ENCODE assay signal across 2 cellular contexts in the genomic region with DNA sequence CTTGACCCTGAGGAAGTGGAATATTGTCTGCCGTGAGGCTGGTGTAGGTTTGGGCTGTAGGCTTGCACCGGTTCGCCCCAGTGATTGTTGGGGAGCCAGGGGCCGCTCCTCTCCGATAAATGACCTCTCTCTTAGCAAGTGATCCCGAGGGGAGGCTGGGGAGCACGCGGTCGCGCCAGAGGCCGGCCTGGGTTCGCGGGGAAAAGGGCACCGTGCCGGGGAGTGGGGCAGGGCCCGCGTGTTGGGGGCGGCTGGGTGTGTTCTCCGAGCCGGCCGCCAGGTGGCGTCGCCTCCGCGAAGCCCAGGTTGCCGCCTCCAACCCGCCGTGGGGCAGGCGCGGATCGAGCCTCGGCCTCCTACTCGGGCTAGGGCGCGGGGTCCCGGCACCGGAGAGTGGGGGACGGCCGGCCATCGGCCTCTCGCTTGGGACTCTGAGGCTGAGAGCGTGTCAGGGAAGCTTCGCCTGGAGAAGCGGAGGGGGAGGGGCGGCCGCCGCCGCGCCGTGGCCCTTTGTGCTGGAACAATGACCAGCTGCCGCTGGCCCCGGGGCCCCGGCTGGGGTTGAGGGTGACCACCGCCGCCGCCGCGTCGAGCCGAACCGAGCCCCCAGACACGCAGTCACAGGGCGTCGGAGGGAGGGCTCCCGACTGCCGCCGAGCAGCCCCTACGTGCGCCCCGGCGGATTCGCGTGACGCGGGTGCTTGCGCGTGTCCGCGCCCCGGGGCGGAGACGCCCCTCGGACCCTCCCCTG.
A peak's percentile ranks its signal among the peaks of the same experiment; 100 is the strongest.
TF ChIP-seq lines count a peak whose summit lies in the region.

No MANE protein-coding gene starts in this region.

TF ChIP-seq in GM23338, 12 proteins besides CTCF, POLR2A, EP300 and RAD21:
- TF ChIP-seq CREB1 (CRISPR knock-in tag; IDR thresholded peaks at IDR 0.05; ENCODE audit: low read depth) (0 out of 2 replicates have a peak, but pooled peaks have one; percentile 4), ZNF114 (CRISPR knock-in tag; IDR thresholded peaks at IDR 0.05) (no peak), ZNF331 (CRISPR knock-in tag; IDR thresholded peaks at IDR 0.05; ENCODE audit: low read depth) (no peak), JUNB (IDR thresholded peaks at IDR 0.05; ENCODE audit: unreplicated experiment) (no peak), POLR2AphosphoS5 (IDR thresholded peaks at IDR 0.05; ENCODE audit: low read depth) (peak; percentile 39), EZH2 (IDR thresholded peaks at IDR 0.05; ENCODE audit: low read depth, unreplicated experiment) (peak; percentile 28)
- TF ChIP-seq, protein P1, sequence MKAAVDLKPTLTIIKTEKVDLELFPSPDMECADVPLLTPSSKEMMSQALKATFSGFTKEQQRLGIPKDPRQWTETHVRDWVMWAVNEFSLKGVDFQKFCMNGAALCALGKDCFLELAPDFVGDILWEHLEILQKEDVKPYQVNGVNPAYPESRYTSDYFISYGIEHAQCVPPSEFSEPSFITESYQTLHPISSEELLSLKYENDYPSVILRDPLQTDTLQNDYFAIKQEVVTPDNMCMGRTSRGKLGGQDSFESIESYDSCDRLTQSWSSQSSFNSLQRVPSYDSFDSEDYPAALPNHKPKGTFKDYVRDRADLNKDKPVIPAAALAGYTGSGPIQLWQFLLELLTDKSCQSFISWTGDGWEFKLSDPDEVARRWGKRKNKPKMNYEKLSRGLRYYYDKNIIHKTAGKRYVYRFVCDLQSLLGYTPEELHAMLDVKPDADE (IDR thresholded peaks at IDR 0.05): no peak

TF ChIP-seq in GM12878, 131 proteins besides CTCF, POLR2A, EP300 and RAD21:
- TF ChIP-seq JUND (IDR thresholded peaks at IDR 0.05; ENCODE audit: low read depth, low read length) (no peak), TBL1XR1 (IDR thresholded peaks at IDR 0.05; ENCODE audit: low read depth, low read length) (no peak), ZNF207 (IDR thresholded peaks at IDR 0.05; ENCODE audit: borderline replicate concordance) (peak; percentile 97), NR2F1 (conservative IDR thresholded peaks at IDR 0.05) (peak; percentile 48; the same call in 1 of the 2 replicates), SREBF2 (IDR thresholded peaks at IDR 0.05; ENCODE audit: low read length) (no peak), ZNF687 (IDR thresholded peaks at IDR 0.05) (peak; percentile 11), SIN3A (IDR thresholded peaks at IDR 0.05; ENCODE audit: low read depth, low read length) (peak; percentile 53; the same call in 1 of the 2 replicates), RB1 (IDR thresholded peaks at IDR 0.05; ENCODE audit: borderline replicate concordance) (peak; percentile 86; the same call in 1 of the 2 replicates), MXI1 (IDR thresholded peaks at IDR 0.05; ENCODE audit: low read depth, low read length) (0 out of 2 replicates have a peak, but pooled peaks have one; percentile 9), LARP7 (IDR thresholded peaks at IDR 0.05) (peak; percentile 89), GATAD2B (conservative IDR thresholded peaks at IDR 0.05; ENCODE audit: low read depth) (peak; percentile 94; the same call in 1 of the 2 replicates), RCOR1 (conservative IDR thresholded peaks at IDR 0.05; ENCODE audit: low read depth, low read length) (no peak), BHLHE40 (IDR thresholded peaks at IDR 0.05; ENCODE audit: borderline replicate concordance in 1 of 2, low read depth in 2 of 2, low read length in 1 of 2) (peak in 1 of 2 experiments; percentile 67; a peak in 1 of 4 replicates), ZNF592 (IDR thresholded peaks at IDR 0.05) (peak; percentile 70; the same call in 1 of the 2 replicates), BACH1 (IDR thresholded peaks at IDR 0.05; ENCODE audit: borderline replicate concordance) (peak; percentile 77), SMARCA5 (IDR thresholded peaks at IDR 0.05) (peak; percentile 91), YY1 (IDR thresholded peaks at IDR 0.05; ENCODE audit: low read depth, low read length) (peak; percentile 64), IKZF1 (conservative IDR thresholded peaks at IDR 0.05) (peak; percentile 78), NBN (IDR thresholded peaks at IDR 0.05) (peak; percentile 51; the same call in 1 of the 2 replicates), RELA (IDR thresholded peaks at IDR 0.05; ENCODE audit: borderline replicate concordance, partially characterized antibody) (peak; percentile 14), DPF2 (IDR thresholded peaks at IDR 0.05) (peak; percentile 68), TARDBP (IDR thresholded peaks at IDR 0.05; ENCODE audit: borderline replicate concordance) (no peak), HDAC6 (IDR thresholded peaks at IDR 0.05; ENCODE audit: unreplicated experiment) (no peak), POLR2AphosphoS2 (IDR thresholded peaks at IDR 0.05; ENCODE audit: low read depth, low read length) (peak; percentile 79; the same call in 1 of the 2 replicates), ZNF24 (IDR thresholded peaks at IDR 0.05) (0 out of 2 replicates have a peak, but pooled peaks have one; percentile 22), SMC3 (IDR thresholded peaks at IDR 0.05; ENCODE audit: borderline replicate concordance, low read length) (peak; percentile 43), ZSCAN29 (IDR thresholded peaks at IDR 0.05) (0 out of 2 replicates have a peak, but pooled peaks have one; percentile 5)
- TF ChIP-seq, protein P2, sequence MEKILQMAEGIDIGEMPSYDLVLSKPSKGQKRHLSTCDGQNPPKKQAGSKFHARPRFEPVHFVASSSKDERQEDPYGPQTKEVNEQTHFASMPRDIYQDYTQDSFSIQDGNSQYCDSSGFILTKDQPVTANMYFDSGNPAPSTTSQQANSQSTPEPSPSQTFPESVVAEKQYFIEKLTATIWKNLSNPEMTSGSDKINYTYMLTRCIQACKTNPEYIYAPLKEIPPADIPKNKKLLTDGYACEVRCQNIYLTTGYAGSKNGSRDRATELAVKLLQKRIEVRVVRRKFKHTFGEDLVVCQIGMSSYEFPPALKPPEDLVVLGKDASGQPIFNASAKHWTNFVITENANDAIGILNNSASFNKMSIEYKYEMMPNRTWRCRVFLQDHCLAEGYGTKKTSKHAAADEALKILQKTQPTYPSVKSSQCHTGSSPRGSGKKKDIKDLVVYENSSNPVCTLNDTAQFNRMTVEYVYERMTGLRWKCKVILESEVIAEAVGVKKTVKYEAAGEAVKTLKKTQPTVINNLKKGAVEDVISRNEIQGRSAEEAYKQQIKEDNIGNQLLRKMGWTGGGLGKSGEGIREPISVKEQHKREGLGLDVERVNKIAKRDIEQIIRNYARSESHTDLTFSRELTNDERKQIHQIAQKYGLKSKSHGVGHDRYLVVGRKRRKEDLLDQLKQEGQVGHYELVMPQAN (conservative IDR thresholded peaks at IDR 0.05): 0 out of 2 replicates have a peak, but pooled peaks have one; percentile 72
